34 cellular contexts compared by ENCODE assay signal in genomic region chr10:6487919-6488318, GRCh38.
"Had no signal": no experiment of that assay in that cellular context is flagged by ENCODE, and none has a peak within 500 bp of the region (broad histone marks: within the 10 kb centered on the region; RNA-seq: fewer than 3 reads in every experiment).

No MANE protein-coding gene starts in this region.

- H3K27me3 ChIP-seq: adrenal gland had no signal

- ATAC-seq: activated naive CD4-positive, alpha-beta T cell treated with anti-CD3 and anti-CD28 coated beads, Interleukin-2, amount 50 U/mL, for 72 hours; activated T-cell treated with anti-CD3 and anti-CD28 coated beads, Interleukin-2, amount 50 U/mL, for 4 hours had no signal

- FAIRE-seq: bronchial epithelial cell, RCC 7860 had no signal

- H3K9ac ChIP-seq: KMS-11 had no signal

- H3K27ac ChIP-seq: adrenal gland, KMS-11, PC-9, VCaP had no signal

- H3K9me3 ChIP-seq: adrenal gland had no signal

- DNase-seq: activated B cell treated with CpG ODN at 0.5 μM for 24 hours; activated CD4-positive, alpha-beta memory T cell treated with anti-CD3 and anti-CD28 coated beads for 36 hours; activated CD4-positive, alpha-beta T cell treated with anti-CD3 and anti-CD28 coated beads for 4 hours; activated CD4-positive, alpha-beta T cell treated with anti-CD3 and anti-CD28 coated beads, Interleukin-2, amount 50 U/mL, for 1 hour; activated CD4-positive, CD25-positive, alpha-beta regulatory T cell treated with anti-CD3 and anti-CD28 coated beads, Interleukin-2, amount 50 U/mL, for 72 hours; activated CD8-positive, alpha-beta memory T cell treated with anti-CD3 and anti-CD28 coated beads, Interleukin-2, amount 50 U/mL, for 4 hours; activated gamma-delta T cell treated with Interleukin-2 at 50 U/mL for 16 hours; activated naive CD4-positive, alpha-beta T cell treated with anti-CD3 and anti-CD28 coated beads for 36 hours; activated T-cell treated with anti-CD3 and anti-CD28 coated beads for 4 hours; activated T-cell treated with anti-CD3 and anti-CD28 coated beads, Interleukin-2, amount 50 U/mL, for 4 hours; adrenal gland; anterior cingulate cortex; caudate nucleus; MM.1S; NCI-H1105; NCI-H1417 treated with DMSO at 0.1 percent for 48 hours; NCI-H187 treated with DMSO at 0.1 percent for 48 hours; NCI-H2081; NCI-H2171 treated with DMSO at 0.1 percent for 48 hours; NCI-H2227 treated with DMSO at 0.1 percent for 48 hours; NCI-H446; NCI-H510A treated with DMSO at 0.1 percent for 48 hours; NCI-H526 treated with DMSO at 0.1 percent for 48 hours; NCI-H774; PC-9; Right ventricle myocardium superior; SW 1271; T-helper 1 cell; T-helper 9 cell had no signal

- H3K4me1 ChIP-seq: adrenal gland had no signal

- H2AFZ ChIP-seq: PC-9 had no signal

- H3K36me3 ChIP-seq: adrenal gland had no signal

- H3K4me3 ChIP-seq: adrenal gland, PC-9 had no signal

- H3K4me2 ChIP-seq: KMS-11, PC-9 had no signal
